In the genomic region with DNA sequence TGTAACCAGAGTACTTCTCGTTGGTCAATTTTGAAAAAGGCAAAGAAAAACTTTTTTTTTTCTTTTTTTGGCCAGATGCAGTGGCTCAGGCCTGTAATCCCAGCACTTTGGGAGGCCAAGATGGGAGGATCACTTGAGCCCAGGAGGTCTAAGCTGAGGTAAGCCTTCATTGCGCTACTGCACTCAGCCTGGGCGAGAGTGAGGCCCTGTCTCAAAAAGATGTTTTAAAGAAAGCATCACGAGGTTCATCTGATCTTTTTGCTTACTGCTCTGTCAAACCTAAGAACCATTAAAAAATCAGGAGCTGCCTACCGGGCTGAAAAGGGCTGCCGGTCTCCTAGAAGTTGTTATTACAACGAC, we compare ENCODE assay signal across 8 cellular contexts. TPM values are rescaled to one million over a fixed set of nuclear protein-coding genes. Genes with fewer than 3 reads are reported as not detected.
A peak's percentile ranks its signal among the peaks of the same experiment; 100 is the strongest.
DNase-seq lines count a peak whose midpoint lies in the region; ATAC-seq and TF ChIP-seq lines count a peak whose summit lies in the region.

No MANE protein-coding gene starts in this region.

- no peaks in the 10 kb centered on the region for H3K27me3 Mint-ChIP-seq in neural crest cell (ENCODE audit: low read depth)

- intact Hi-C loops in dorsolateral prefrontal cortex (cut with DNase I) = loop anchor here (2.0 to 10.0 kb wide), 4 partner anchors 187 to 283 kb away; partner anchors contain the start of genes ANKRD6 (in 1 of the 2), CASP8AP2 (in 1 of the 2) and UBE2J1 (in 1 of the 2)

- peak overlapping the region; percentile 92 for H3K27ac ChIP-seq in KOPT-K1 (ENCODE audit: low read depth, low read length, poor library complexity, severe bottlenecking)
- H3K27ac ChIP-seq in dorsolateral prefrontal cortex = peak overlapping the region; percentile 67 to 99 (median 97)

- H3K4me1 Mint-ChIP-seq in neural crest cell = peaks cover 30% of the 10 kb centered on the region

- DNase-seq in dorsolateral prefrontal cortex = no peak
- DNase-seq in neural crest cell (ENCODE audit: low read depth, low spot score) = no peak
- DNase-seq in EL = no peak
- no peak for DNase-seq in GDM1 (lab: John Stamatoyannopoulos, UW)
- no peak for DNase-seq in NCI-H2081 (lab: John Stamatoyannopoulos, UW)

- peaks cover 48% of the 10 kb centered on the region for H3K36me3 ChIP-seq in KOPT-K1 (ENCODE audit: insufficient read depth, low read length)

- ATAC-seq in GM19324 (IDR thresholded peaks at IDR 0.05; ENCODE audit: low FRiP score, unreplicated experiment) (peak; percentile 2), GM18870 (IDR thresholded peaks at IDR 0.05; ENCODE audit: unreplicated experiment) (no peak)

- no peaks in the 10 kb centered on the region for H3K9me3 Mint-ChIP-seq in neural crest cell

- H3K4me3 Mint-ChIP-seq in neural crest cell = peak overlapping the region; percentile 93

- no peak for TF ChIP-seq CTCF in dorsolateral prefrontal cortex (IDR thresholded peaks at IDR 0.05 in 54 of 56, conservative IDR thresholded peaks at IDR 0.05 in 2 of 56; ENCODE audit: low read depth in 1 of 56, partially characterized antibody in 56 of 56)
- no peak for TF ChIP-seq CTCF in neural crest cell (conservative IDR thresholded peaks at IDR 0.05)

- peak overlapping the region; percentile 98 for H3K27ac Mint-ChIP-seq in neural crest cell (ENCODE audit: unreplicated experiment)

- H3K9me3 ChIP-seq in KOPT-K1 (ENCODE audit: insufficient read depth, low read length, poor library complexity, severe bottlenecking) = no peaks in the 10 kb centered on the region

- H3K4me3 ChIP-seq in dorsolateral prefrontal cortex = peak overlapping the region; percentile 56 to 92 (median 79)

- peaks cover 17% of the 10 kb centered on the region for H3K36me3 Mint-ChIP-seq in neural crest cell (ENCODE audit: low read depth)

- no peaks in the 10 kb centered on the region for H3K27me3 ChIP-seq in dorsolateral prefrontal cortex

RNA-seq across cellular contexts. Expression of gene LYRM2, which starts 0.6 kb away (rescaled TPM):
- 10 to 100 TPM; 30.1 to 60.1 (median 43.4) TPM for total RNA-seq in dorsolateral prefrontal cortex
- total RNA-seq in neural crest cell = 53.0 and 54.7 TPM in 2 replicates
